Comparison of ENCODE assay signal across 24 cellular contexts in the genomic region with DNA sequence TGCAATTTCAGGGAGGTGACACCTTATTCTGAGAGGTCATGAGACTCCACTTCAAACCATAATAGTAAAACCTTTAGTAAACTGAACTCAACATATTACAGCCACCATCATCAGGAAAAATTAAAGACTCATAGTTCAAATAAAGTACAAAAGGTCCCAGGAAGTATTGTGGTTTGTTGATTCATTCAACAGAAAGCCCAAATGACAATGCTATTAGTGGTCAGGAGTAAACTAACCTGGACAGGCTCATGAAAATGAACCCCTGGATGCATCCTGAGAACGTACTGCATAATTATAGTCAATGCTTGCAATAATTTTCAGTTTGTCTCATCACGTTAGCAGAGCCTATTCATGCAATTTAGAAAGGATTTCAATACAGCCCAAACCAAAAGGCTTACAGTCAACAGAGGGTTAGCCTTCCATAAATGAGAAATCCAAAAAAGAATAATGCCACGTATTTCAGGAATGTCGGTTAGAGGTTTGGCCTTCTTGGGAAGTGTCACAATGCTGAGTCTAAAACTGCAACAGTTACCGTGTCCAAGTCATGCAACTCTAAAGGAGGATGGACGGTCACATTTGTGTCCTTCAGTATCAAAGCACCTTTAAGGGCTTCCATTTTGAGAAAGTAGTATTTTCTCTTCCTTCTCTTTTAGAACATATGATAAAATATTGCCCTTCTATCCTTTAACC.
DNase-seq lines count a peak whose midpoint lies in the region; ATAC-seq, FAIRE-seq and TF ChIP-seq lines count a peak whose summit lies in the region.
"Had no signal": no experiment of that assay in that cellular context is flagged by ENCODE, and none has a peak within 500 bp of the region (broad histone marks: within the 10 kb centered on the region; RNA-seq: fewer than 3 reads in every experiment).

No MANE protein-coding gene starts in this region.

- H3K9me2 ChIP-seq in Karpas-422 (replicated peaks; ENCODE audit: insufficient read depth, low read length), result no peaks in the 10 kb centered on the region

- in situ Hi-C loops in K562 (cut with MboI), result no loop called here

- no peaks in the 10 kb centered on the region for H4K20me1 ChIP-seq in K562 (replicated peaks; ENCODE audit: control insufficient read depth, insufficient read depth, low read length)
- no peaks in the 10 kb centered on the region for H4K20me1 ChIP-seq in Karpas-422 (ENCODE audit: insufficient read depth, low read depth, low read length)

- no peaks in the 10 kb centered on the region for H3K9me3 ChIP-seq in K562 (replicated peaks; ENCODE audit: control insufficient read depth, insufficient read depth, low read depth, low read length)
- no peaks in the 10 kb centered on the region for H3K9me3 ChIP-seq in Karpas-422 (ENCODE audit: low read length)
- no peaks in the 10 kb centered on the region for H3K9me3 ChIP-seq in right lobe of liver
- H3K9me3 ChIP-seq in tibial nerve, result no peaks in the 10 kb centered on the region
- H3K9me3 ChIP-seq: tibial artery had no signal

- WGBS in K562 (ENCODE audit: insufficient coverage, low coverage, missing lambda C conversion rate), result 88% methylated on average over 6 of the region's 6 CpGs
- WGBS in right lobe of liver (ENCODE audit: insufficient coverage, low coverage, low lambda C conversion rate, missing lambda C conversion rate), result 86% methylated on average over 6 of the region's 6 CpGs
- WGBS in tibial nerve, 2 donors, result 71 to 81% methylated on average over 6 of the region's 6 CpGs

- no peak for TF ChIP-seq EP300 in K562 (IDR thresholded peaks at IDR 0.05; ENCODE audit: low read length)
- no peak for TF ChIP-seq EP300 in tibial nerve (IDR thresholded peaks at IDR 0.05)

- H3K27me3 ChIP-seq in K562 (ENCODE audit: control insufficient read depth in 2 of 2, insufficient read depth in 2 of 2, low read length in 2 of 2) (no peaks in the 10 kb centered on the region), Karpas-422 (ENCODE audit: low read length) (no peaks in the 10 kb centered on the region), right lobe of liver (no peaks in the 10 kb centered on the region), tibial nerve (no peaks in the 10 kb centered on the region)
- H3K27me3 ChIP-seq: cardiac muscle cell, dorsolateral prefrontal cortex, tibial artery had no signal

- no peak overlapping the region for H3K27ac ChIP-seq in K562 (ENCODE audit: extremely low read depth, low read depth, low read length)
- no peak overlapping the region for H3K27ac ChIP-seq in Karpas-422 (ENCODE audit: low read length)
- H3K27ac ChIP-seq in right lobe of liver, result no peak overlapping the region
- no peak overlapping the region for H3K27ac ChIP-seq in tibial nerve
- H3K27ac ChIP-seq: cardiac muscle cell, dorsolateral prefrontal cortex, tibial artery, VCaP had no signal

- POLR2A ChIA-PET in K562 (lab: Yijun Ruan, JAX), result no interaction called here

- no peak overlapping the region for H3K4me2 ChIP-seq in K562 (ENCODE audit: insufficient read depth, low read length)
- H3K4me2 ChIP-seq in Karpas-422 (ENCODE audit: low read depth, low read length, poor library complexity, severe bottlenecking), result no peak overlapping the region

- H3K4me3 ChIP-seq in K562 (no peak overlapping the region), Karpas-422 (ENCODE audit: low read length) (no peak overlapping the region), right lobe of liver (no peak overlapping the region), tibial nerve (no peak overlapping the region)
- H3K4me3 ChIP-seq: cardiac muscle cell, dorsolateral prefrontal cortex, tibial artery had no signal

- H3K79me2 ChIP-seq in K562 (ENCODE audit: control insufficient read depth, insufficient read depth, low read length) (no peaks in the 10 kb centered on the region), Karpas-422 (ENCODE audit: low read length) (no peaks in the 10 kb centered on the region)

- DNase-seq in M059J (ENCODE audit: low read depth) (peak; percentile 87), K562 (ENCODE audit: extremely low read depth in 1 of 4, low spot score in 3 of 4) (no peak), kidney tubule cell (ENCODE audit: low spot score) (peak; percentile 48), Right ventricle myocardium inferior (ENCODE audit: missing footprints) (no peak), Karpas-422 (no peak), right lobe of liver (no peak), tibial nerve (ENCODE audit: low spot score in 2 of 2) (no peak)
- DNase-seq: activated CD4-positive, alpha-beta T cell treated with anti-CD3 and anti-CD28 coated beads, Interleukin-2, amount 10 ng/mL, durations not matched to agents 7 days and 5 days; activated naive CD8-positive, alpha-beta T cell treated with anti-CD3 and anti-CD28 coated beads for 36 hours; CD4-positive, CD25-positive, alpha-beta regulatory T cell; DMS153; dorsolateral prefrontal cortex; GOT3; left colon; NCI-H1694 treated with DMSO at 0.1 percent for 48 hours; NCI-H2227 treated with DMSO at 0.1 percent for 48 hours; NCI-H774; SIG-M5; stimulated activated naive CD8-positive, alpha-beta T cell treated with anti-CD3 and anti-CD28 coated beads, Interleukin-15, Interleukin-2, amounts not matched to agents 100 U/mL and 50 U/mL, for 24 hours; T-helper 17 cell; tibial artery had no signal

- TF ChIP-seq CTCF in K562 (IDR thresholded peaks at IDR 0.05 in 2 of 3, conservative IDR thresholded peaks at IDR 0.05 in 1 of 3; ENCODE audit: insufficient read depth in 2 of 3, low read depth in 1 of 3, low read length in 3 of 3) (no peak), right lobe of liver (IDR thresholded peaks at IDR 0.05) (no peak), tibial nerve (IDR thresholded peaks at IDR 0.05) (no peak)

- ATAC-seq in GM19043 (IDR thresholded peaks at IDR 0.05; ENCODE audit: low read depth, unreplicated experiment), result peak; percentile 38
- no peak for ATAC-seq in K562
- no peak for ATAC-seq in Right ventricle myocardium inferior
- ATAC-seq in right lobe of liver, result no peak
- ATAC-seq: left colon; stimulated activated naive CD8-positive, alpha-beta T cell treated with anti-CD3 and anti-CD28 coated beads, Interleukin-15, Interleukin-2, amounts not matched to agents 100 U/mL and 50 U/mL, for 24 hours; T-helper 17 cell had no signal

- peaks cover 15% of the 10 kb centered on the region; the same call in 2 of the 3 replicates for H3K36me3 ChIP-seq in K562 (ENCODE audit: control insufficient read depth, insufficient read depth, low read length)
- H3K36me3 ChIP-seq in Karpas-422 (ENCODE audit: insufficient read depth, low read length), result no peaks in the 10 kb centered on the region
- H3K36me3 ChIP-seq in right lobe of liver, result no peaks in the 10 kb centered on the region
- H3K36me3 ChIP-seq in tibial nerve, result no peaks in the 10 kb centered on the region
- H3K36me3 ChIP-seq: cardiac muscle cell, tibial artery had no signal

- no peak overlapping the region for H2AFZ ChIP-seq in K562 (ENCODE audit: low read depth, low read length)
- H2AFZ ChIP-seq in Karpas-422 (ENCODE audit: low read length), result no peak overlapping the region

- TF ChIP-seq RAD21 in K562 (CRISPR knock-in tag; conservative IDR thresholded peaks at IDR 0.05 in 1 of 2, IDR thresholded peaks at IDR 0.05 in 1 of 2), result no peak

- BruUV-seq in K562 (replicated peaks; lab: Mats Ljungman, UMichigan), result TSS peak; percentile 34

- H3K4me1 ChIP-seq in K562 (replicated peaks in 1 of 2; ENCODE audit: control insufficient read depth in 2 of 2, insufficient read depth in 2 of 2, low read length in 2 of 2) (no peaks in the 10 kb centered on the region), Karpas-422 (ENCODE audit: low read length) (no peaks in the 10 kb centered on the region), right lobe of liver (no peaks in the 10 kb centered on the region), tibial nerve (no peaks in the 10 kb centered on the region)
- H3K4me1 ChIP-seq: tibial artery had no signal

- no peaks in the 10 kb centered on the region for H3K9me1 ChIP-seq in K562 (ENCODE audit: control insufficient read depth, insufficient read depth, low read length)

- CTCF ChIA-PET in K562 (lab: Yijun Ruan, JAX; ENCODE audit: low intra/inter-chr PET ratio), result no interaction called here

- intact Hi-C loops in K562 (cut with micrococcal nuclease), result loop anchor here (10.0 kb wide), 1 partner anchor 384 kb away; no protein-coding TSS in a partner anchor
- intact Hi-C loops in Right ventricle myocardium inferior (cut with DNase I), result no loop called here
- intact Hi-C loops in right lobe of liver (cut with DNase I), result no loop called here

- FAIRE-seq in K562 (lab: Jason Lieb, UNC), result no peak

- TF ChIP-seq POLR2A in K562 (conservative IDR thresholded peaks at IDR 0.05) (no peak), right lobe of liver (IDR thresholded peaks at IDR 0.05) (no peak), tibial nerve (IDR thresholded peaks at IDR 0.05) (no peak)

- H3K9ac ChIP-seq in K562 (ENCODE audit: insufficient read depth in 1 of 2, low read depth in 2 of 2, low read length in 2 of 2) (no peak overlapping the region), Karpas-422 (ENCODE audit: low read length) (no peak overlapping the region)

TF ChIP-seq in K562, 482 proteins besides CTCF, POLR2A, EP300 and RAD21 (continues in another document):
- no peak for TF ChIP-seq ZNF699 (CRISPR knock-in tag; IDR thresholded peaks at IDR 0.05; ENCODE audit: insufficient replicate concordance)
- no peak for TF ChIP-seq ZNF644 (tag; IDR thresholded peaks at IDR 0.05; ENCODE audit: low read depth)
- no peak for TF ChIP-seq SMARCC2 (IDR thresholded peaks at IDR 0.05; ENCODE audit: low read depth)
- TF ChIP-seq ZNF766 (CRISPR knock-in tag; conservative IDR thresholded peaks at IDR 0.05), result no peak

Comparison
In these comparisons a context has a peak if more than half of its experiments do, and no peak if none do; other contexts are left out.
1. DNase-seq: peak in M059J (single experiment) and kidney tubule cell (single experiment); none in K562 (0 of 4), Right ventricle myocardium inferior (single experiment), Karpas-422 (single experiment), right lobe of liver (0 of 3) and tibial nerve (0 of 2).